ENCODE assay signal across 2 cellular contexts in the genomic region with DNA sequence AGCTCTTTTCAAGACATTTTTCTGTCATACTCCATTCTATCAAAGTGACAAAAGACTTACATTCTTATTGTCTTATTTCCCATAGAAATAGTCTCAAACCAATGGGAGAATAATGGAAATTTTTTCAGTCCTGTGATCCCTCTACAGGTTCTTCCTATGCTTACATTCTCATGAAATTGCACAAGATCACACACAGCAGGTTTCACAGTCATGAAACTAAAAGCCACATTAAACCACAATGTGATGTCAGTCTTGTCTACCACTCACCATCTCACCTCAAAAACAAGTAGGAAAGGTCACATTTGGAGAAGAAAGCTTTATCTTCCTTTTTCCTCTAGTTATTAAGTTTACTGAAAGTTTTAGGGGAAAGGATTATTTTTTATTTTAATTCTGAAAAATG.
TF ChIP-seq lines count a peak whose summit lies in the region.

No MANE protein-coding gene starts in this region.

TF ChIP-seq in liver, 16 proteins besides CTCF, POLR2A, EP300 and RAD21 (continued from another document):
- TF ChIP-seq, protein P1, sequence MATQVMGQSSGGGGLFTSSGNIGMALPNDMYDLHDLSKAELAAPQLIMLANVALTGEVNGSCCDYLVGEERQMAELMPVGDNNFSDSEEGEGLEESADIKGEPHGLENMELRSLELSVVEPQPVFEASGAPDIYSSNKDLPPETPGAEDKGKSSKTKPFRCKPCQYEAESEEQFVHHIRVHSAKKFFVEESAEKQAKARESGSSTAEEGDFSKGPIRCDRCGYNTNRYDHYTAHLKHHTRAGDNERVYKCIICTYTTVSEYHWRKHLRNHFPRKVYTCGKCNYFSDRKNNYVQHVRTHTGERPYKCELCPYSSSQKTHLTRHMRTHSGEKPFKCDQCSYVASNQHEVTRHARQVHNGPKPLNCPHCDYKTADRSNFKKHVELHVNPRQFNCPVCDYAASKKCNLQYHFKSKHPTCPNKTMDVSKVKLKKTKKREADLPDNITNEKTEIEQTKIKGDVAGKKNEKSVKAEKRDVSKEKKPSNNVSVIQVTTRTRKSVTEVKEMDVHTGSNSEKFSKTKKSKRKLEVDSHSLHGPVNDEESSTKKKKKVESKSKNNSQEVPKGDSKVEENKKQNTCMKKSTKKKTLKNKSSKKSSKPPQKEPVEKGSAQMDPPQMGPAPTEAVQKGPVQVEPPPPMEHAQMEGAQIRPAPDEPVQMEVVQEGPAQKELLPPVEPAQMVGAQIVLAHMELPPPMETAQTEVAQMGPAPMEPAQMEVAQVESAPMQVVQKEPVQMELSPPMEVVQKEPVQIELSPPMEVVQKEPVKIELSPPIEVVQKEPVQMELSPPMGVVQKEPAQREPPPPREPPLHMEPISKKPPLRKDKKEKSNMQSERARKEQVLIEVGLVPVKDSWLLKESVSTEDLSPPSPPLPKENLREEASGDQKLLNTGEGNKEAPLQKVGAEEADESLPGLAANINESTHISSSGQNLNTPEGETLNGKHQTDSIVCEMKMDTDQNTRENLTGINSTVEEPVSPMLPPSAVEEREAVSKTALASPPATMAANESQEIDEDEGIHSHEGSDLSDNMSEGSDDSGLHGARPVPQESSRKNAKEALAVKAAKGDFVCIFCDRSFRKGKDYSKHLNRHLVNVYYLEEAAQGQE (IDR thresholded peaks at IDR 0.05) = no peak
- TF ChIP-seq FOXA2 (IDR thresholded peaks at IDR 0.05) = no peak
- peak in 1 of 2 donors; percentile 13 for TF ChIP-seq RXRA (IDR thresholded peaks at IDR 0.05)
- TF ChIP-seq GABPA (IDR thresholded peaks at IDR 0.05 in 1 of 2, conservative IDR thresholded peaks at IDR 0.05 in 1 of 2) = no peak
- TF ChIP-seq TAF1 (conservative IDR thresholded peaks at IDR 0.05) = no peak

TF ChIP-seq in HepG2, 621 proteins besides CTCF, POLR2A, EP300 and RAD21 (continued from another document):
- TF ChIP-seq, protein P2, sequence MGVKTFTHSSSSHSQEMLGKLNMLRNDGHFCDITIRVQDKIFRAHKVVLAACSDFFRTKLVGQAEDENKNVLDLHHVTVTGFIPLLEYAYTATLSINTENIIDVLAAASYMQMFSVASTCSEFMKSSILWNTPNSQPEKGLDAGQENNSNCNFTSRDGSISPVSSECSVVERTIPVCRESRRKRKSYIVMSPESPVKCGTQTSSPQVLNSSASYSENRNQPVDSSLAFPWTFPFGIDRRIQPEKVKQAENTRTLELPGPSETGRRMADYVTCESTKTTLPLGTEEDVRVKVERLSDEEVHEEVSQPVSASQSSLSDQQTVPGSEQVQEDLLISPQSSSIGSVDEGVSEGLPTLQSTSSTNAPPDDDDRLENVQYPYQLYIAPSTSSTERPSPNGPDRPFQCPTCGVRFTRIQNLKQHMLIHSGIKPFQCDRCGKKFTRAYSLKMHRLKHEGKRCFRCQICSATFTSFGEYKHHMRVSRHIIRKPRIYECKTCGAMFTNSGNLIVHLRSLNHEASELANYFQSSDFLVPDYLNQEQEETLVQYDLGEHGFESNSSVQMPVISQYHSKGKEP (CRISPR knock-in tag; IDR thresholded peaks at IDR 0.05) = no peak
- TF ChIP-seq MEIS2 (CRISPR knock-in tag; IDR thresholded peaks at IDR 0.05) (no peak), KMT2B (CRISPR knock-in tag; IDR thresholded peaks at IDR 0.05) (no peak), MTF1 (CRISPR knock-in tag; IDR thresholded peaks at IDR 0.05) (no peak), ZNF660 (CRISPR knock-in tag; IDR thresholded peaks at IDR 0.05; ENCODE audit: borderline replicate concordance, low read depth) (no peak), MATR3 (CRISPR knock-in tag; IDR thresholded peaks at IDR 0.05) (no peak), IRX3 (CRISPR knock-in tag; IDR thresholded peaks at IDR 0.05; ENCODE audit: borderline replicate concordance, low read depth) (no peak)
- TF ChIP-seq, protein P3, sequence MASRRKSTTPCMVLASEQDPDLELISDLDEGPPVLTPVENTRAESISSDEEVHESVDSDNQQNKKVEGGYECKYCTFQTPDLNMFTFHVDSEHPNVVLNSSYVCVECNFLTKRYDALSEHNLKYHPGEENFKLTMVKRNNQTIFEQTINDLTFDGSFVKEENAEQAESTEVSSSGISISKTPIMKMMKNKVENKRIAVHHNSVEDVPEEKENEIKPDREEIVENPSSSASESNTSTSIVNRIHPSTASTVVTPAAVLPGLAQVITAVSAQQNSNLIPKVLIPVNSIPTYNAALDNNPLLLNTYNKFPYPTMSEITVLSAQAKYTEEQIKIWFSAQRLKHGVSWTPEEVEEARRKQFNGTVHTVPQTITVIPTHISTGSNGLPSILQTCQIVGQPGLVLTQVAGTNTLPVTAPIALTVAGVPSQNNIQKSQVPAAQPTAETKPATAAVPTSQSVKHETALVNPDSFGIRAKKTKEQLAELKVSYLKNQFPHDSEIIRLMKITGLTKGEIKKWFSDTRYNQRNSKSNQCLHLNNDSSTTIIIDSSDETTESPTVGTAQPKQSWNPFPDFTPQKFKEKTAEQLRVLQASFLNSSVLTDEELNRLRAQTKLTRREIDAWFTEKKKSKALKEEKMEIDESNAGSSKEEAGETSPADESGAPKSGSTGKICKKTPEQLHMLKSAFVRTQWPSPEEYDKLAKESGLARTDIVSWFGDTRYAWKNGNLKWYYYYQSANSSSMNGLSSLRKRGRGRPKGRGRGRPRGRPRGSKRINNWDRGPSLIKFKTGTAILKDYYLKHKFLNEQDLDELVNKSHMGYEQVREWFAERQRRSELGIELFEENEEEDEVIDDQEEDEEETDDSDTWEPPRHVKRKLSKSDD (CRISPR knock-in tag; IDR thresholded peaks at IDR 0.05; ENCODE audit: low read depth) = no peak
